Comparison of ENCODE assay signal across 2 cellular contexts in genomic region chr17:7574176-7574953, GRCh38.
TF ChIP-seq lines count a peak whose summit lies in the region.

No MANE protein-coding gene starts in this region.

TF ChIP-seq in SK-N-SH, 30 proteins besides CTCF, POLR2A, EP300 and RAD21 (continued from another document):
- no peak for TF ChIP-seq ZBTB33 (IDR thresholded peaks at IDR 0.05; ENCODE audit: borderline replicate concordance, low read depth)
- TF ChIP-seq EZH2phosphoT487 (IDR thresholded peaks at IDR 0.05; ENCODE audit: borderline replicate concordance, low read depth): no peak
- no peak for TF ChIP-seq MAX (IDR thresholded peaks at IDR 0.05; ENCODE audit: low read depth)
- TF ChIP-seq RCOR1 (IDR thresholded peaks at IDR 0.05; ENCODE audit: low read length): no peak
- no peak for TF ChIP-seq MEF2A (IDR thresholded peaks at IDR 0.05; ENCODE audit: borderline replicate concordance, low read depth)
- no peak for TF ChIP-seq FOXJ3 (CRISPR knock-in tag; IDR thresholded peaks at IDR 0.05)
- no peak for TF ChIP-seq CHD2 (IDR thresholded peaks at IDR 0.05; ENCODE audit: low read length, partially characterized antibody)

TF ChIP-seq in SK-N-SH treated with all-trans-retinoic acid at 6 μM for 48 hours, 23 proteins besides CTCF, POLR2A, EP300 and RAD21 (continued from another document):
- TF ChIP-seq CREB5 (CRISPR knock-in tag; IDR thresholded peaks at IDR 0.05; ENCODE audit: low read depth): no peak
- TF ChIP-seq ZC3H10 (CRISPR knock-in tag; IDR thresholded peaks at IDR 0.05): no peak
- TF ChIP-seq PPARA (CRISPR knock-in tag; IDR thresholded peaks at IDR 0.05; ENCODE audit: borderline replicate concordance): no peak
- no peak for TF ChIP-seq CSRNP3 (CRISPR knock-in tag; IDR thresholded peaks at IDR 0.05)
- no peak for TF ChIP-seq POU6F1 (CRISPR knock-in tag; IDR thresholded peaks at IDR 0.05; ENCODE audit: borderline replicate concordance, low read depth)
- no peak for TF ChIP-seq TOX (CRISPR knock-in tag; IDR thresholded peaks at IDR 0.05; ENCODE audit: borderline replicate concordance)
- TF ChIP-seq ZNF70 (CRISPR knock-in tag; IDR thresholded peaks at IDR 0.05): no peak
- TF ChIP-seq TSHZ2 (CRISPR knock-in tag; IDR thresholded peaks at IDR 0.05): no peak
- no peak for TF ChIP-seq CSDC2 (CRISPR knock-in tag; IDR thresholded peaks at IDR 0.05)
